ENCODE assay signal across 2 cellular contexts in genomic region chr6:117919775-117920492, GRCh38.
A peak's percentile ranks its signal among the peaks of the same experiment; 100 is the strongest.
TF ChIP-seq lines count a peak whose summit lies in the region.

No MANE protein-coding gene starts in this region.

TF ChIP-seq in A549, 52 proteins besides CTCF, POLR2A, EP300 and RAD21:
- TF ChIP-seq HOXB13 (CRISPR knock-in tag; IDR thresholded peaks at IDR 0.05; ENCODE audit: low read depth) (no peak), MYC (IDR thresholded peaks at IDR 0.05; ENCODE audit: borderline replicate concordance, low read length) (no peak), RARB (CRISPR knock-in tag; IDR thresholded peaks at IDR 0.05) (no peak), BHLHE40 (IDR thresholded peaks at IDR 0.05; ENCODE audit: low read depth, low read length) (no peak), HEYL (CRISPR knock-in tag; IDR thresholded peaks at IDR 0.05) (no peak), PHF8 (IDR thresholded peaks at IDR 0.05; ENCODE audit: borderline replicate concordance, low read depth) (no peak), TFCP2L1 (CRISPR knock-in tag; IDR thresholded peaks at IDR 0.05) (no peak), SREBF2 (IDR thresholded peaks at IDR 0.05) (no peak), CEBPB (IDR thresholded peaks at IDR 0.05) (no peak), FOSB (CRISPR knock-in tag; IDR thresholded peaks at IDR 0.05) (no peak), JUNB (IDR thresholded peaks at IDR 0.05) (no peak), GATA3 (IDR thresholded peaks at IDR 0.05; ENCODE audit: borderline replicate concordance) (no peak), ATOH8 (CRISPR knock-in tag; IDR thresholded peaks at IDR 0.05; ENCODE audit: low read depth) (no peak), NR3C1 (IDR thresholded peaks at IDR 0.05) (no peak)
- TF ChIP-seq, protein P1, sequence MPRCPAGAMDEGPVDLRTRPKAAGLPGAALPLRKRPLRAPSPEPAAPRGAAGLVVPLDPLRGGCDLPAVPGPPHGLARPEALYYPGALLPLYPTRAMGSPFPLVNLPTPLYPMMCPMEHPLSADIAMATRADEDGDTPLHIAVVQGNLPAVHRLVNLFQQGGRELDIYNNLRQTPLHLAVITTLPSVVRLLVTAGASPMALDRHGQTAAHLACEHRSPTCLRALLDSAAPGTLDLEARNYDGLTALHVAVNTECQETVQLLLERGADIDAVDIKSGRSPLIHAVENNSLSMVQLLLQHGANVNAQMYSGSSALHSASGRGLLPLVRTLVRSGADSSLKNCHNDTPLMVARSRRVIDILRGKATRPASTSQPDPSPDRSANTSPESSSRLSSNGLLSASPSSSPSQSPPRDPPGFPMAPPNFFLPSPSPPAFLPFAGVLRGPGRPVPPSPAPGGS (IDR thresholded peaks at IDR 0.05), result no peak
- TF ChIP-seq, protein P2, sequence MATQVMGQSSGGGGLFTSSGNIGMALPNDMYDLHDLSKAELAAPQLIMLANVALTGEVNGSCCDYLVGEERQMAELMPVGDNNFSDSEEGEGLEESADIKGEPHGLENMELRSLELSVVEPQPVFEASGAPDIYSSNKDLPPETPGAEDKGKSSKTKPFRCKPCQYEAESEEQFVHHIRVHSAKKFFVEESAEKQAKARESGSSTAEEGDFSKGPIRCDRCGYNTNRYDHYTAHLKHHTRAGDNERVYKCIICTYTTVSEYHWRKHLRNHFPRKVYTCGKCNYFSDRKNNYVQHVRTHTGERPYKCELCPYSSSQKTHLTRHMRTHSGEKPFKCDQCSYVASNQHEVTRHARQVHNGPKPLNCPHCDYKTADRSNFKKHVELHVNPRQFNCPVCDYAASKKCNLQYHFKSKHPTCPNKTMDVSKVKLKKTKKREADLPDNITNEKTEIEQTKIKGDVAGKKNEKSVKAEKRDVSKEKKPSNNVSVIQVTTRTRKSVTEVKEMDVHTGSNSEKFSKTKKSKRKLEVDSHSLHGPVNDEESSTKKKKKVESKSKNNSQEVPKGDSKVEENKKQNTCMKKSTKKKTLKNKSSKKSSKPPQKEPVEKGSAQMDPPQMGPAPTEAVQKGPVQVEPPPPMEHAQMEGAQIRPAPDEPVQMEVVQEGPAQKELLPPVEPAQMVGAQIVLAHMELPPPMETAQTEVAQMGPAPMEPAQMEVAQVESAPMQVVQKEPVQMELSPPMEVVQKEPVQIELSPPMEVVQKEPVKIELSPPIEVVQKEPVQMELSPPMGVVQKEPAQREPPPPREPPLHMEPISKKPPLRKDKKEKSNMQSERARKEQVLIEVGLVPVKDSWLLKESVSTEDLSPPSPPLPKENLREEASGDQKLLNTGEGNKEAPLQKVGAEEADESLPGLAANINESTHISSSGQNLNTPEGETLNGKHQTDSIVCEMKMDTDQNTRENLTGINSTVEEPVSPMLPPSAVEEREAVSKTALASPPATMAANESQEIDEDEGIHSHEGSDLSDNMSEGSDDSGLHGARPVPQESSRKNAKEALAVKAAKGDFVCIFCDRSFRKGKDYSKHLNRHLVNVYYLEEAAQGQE (IDR thresholded peaks at IDR 0.05), result no peak

TF ChIP-seq in H1, 55 proteins besides CTCF, POLR2A, EP300 and RAD21 (continues in another document):
- TF ChIP-seq HDAC2 (IDR thresholded peaks at IDR 0.05; ENCODE audit: borderline replicate concordance in 1 of 2, low read depth in 2 of 2, low read length in 2 of 2) (peak; percentile 93 to 94; a peak in 3 of 4 replicates), ZNF274 (IDR thresholded peaks at IDR 0.05; ENCODE audit: borderline replicate concordance, extremely low read depth, low read length) (no peak), EGR1 (IDR thresholded peaks at IDR 0.05; ENCODE audit: borderline replicate concordance, low read depth, low read length) (no peak), NANOG (IDR thresholded peaks at IDR 0.05; ENCODE audit: insufficient read depth, low read depth, low read length, poor library complexity, severe bottlenecking) (peak; percentile 27), RBBP5 (IDR thresholded peaks at IDR 0.05; ENCODE audit: borderline replicate concordance, low read depth, low read length) (peak; percentile 75; the same call in 1 of the 2 replicates), CBX8 (IDR thresholded peaks at IDR 0.05; ENCODE audit: borderline replicate concordance, low read depth, low read length) (no peak), BCL11A (IDR thresholded peaks at IDR 0.05; ENCODE audit: low read depth in 2 of 2, low read length in 2 of 2) (no peak), SP2 (IDR thresholded peaks at IDR 0.05; ENCODE audit: low read length) (no peak), HDAC6 (IDR thresholded peaks at IDR 0.05; ENCODE audit: low read depth, low read length) (no peak), SIRT6 (IDR thresholded peaks at IDR 0.05; ENCODE audit: low read length) (no peak), YY1 (IDR thresholded peaks at IDR 0.05; ENCODE audit: low read depth, low read length) (no peak), BRCA1 (IDR thresholded peaks at IDR 0.05; ENCODE audit: low read depth, low read length) (no peak), MAX (IDR thresholded peaks at IDR 0.05) (no peak), BACH1 (IDR thresholded peaks at IDR 0.05; ENCODE audit: low read length) (peak; percentile 81), SUZ12 (IDR thresholded peaks at IDR 0.05; ENCODE audit: low read length) (peak; percentile 32; the same call in 1 of the 2 replicates), SRF (IDR thresholded peaks at IDR 0.05; ENCODE audit: low read depth, low read length) (no peak), KDM4A (IDR thresholded peaks at IDR 0.05; ENCODE audit: low read depth, low read length, severe bottlenecking) (peak; percentile 78), EZH2 (IDR thresholded peaks at IDR 0.05; ENCODE audit: low read depth, low read length, severe bottlenecking) (peak; percentile 16), CEBPB (IDR thresholded peaks at IDR 0.05; ENCODE audit: low read depth, low read length) (no peak), TAF7 (optimal IDR thresholded peaks at IDR 0.05; ENCODE audit: borderline replicate concordance, low read depth, low read length) (peak; percentile 35), KDM1A (IDR thresholded peaks at IDR 0.05; ENCODE audit: borderline replicate concordance, low read length) (peak; percentile 68; the same call in 1 of the 2 replicates), GABPA (IDR thresholded peaks at IDR 0.05; ENCODE audit: borderline replicate concordance, insufficient read depth, low read length) (no peak), CTBP2 (IDR thresholded peaks at IDR 0.05; ENCODE audit: borderline replicate concordance, insufficient read depth, insufficient read length, low read length) (peak; percentile 90), JUN (IDR thresholded peaks at IDR 0.05; ENCODE audit: low read depth, low read length) (no peak), CBX5 (IDR thresholded peaks at IDR 0.05; ENCODE audit: low read depth, low read length) (no peak), TAF1 (IDR thresholded peaks at IDR 0.05; ENCODE audit: low read depth, low read length) (peak; percentile 54; the same call in 1 of the 2 replicates), RXRA (IDR thresholded peaks at IDR 0.05; ENCODE audit: insufficient read depth, low read depth, low read length) (no peak), SIX5 (IDR thresholded peaks at IDR 0.05; ENCODE audit: low read depth, low read length) (no peak), ASH2L (IDR thresholded peaks at IDR 0.05; ENCODE audit: low read length) (peak; percentile 86), RFX5 (IDR thresholded peaks at IDR 0.05; ENCODE audit: borderline replicate concordance, low read depth, low read length) (no peak), CHD1 (IDR thresholded peaks at IDR 0.05; ENCODE audit: low read depth, low read length) (no peak), USF2 (IDR thresholded peaks at IDR 0.05; ENCODE audit: low read length) (no peak), MAFK (IDR thresholded peaks at IDR 0.05; ENCODE audit: low read depth, low read length) (no peak), FOSL1 (IDR thresholded peaks at IDR 0.05; ENCODE audit: insufficient read depth, low read depth, low read length) (no peak), PHF8 (conservative IDR thresholded peaks at IDR 0.05; ENCODE audit: low read depth, low read length) (no peak; the same call in 1 of the 2 replicates), TCF12 (IDR thresholded peaks at IDR 0.05; ENCODE audit: low read depth, low read length) (0 out of 2 replicates have a peak, but pooled peaks have one; percentile 46), KDM5A (IDR thresholded peaks at IDR 0.05; ENCODE audit: low read length) (no peak), SP1 (IDR thresholded peaks at IDR 0.05; ENCODE audit: low read depth, low read length) (0 out of 2 replicates have a peak, but pooled peaks have one; percentile 24), SP4 (IDR thresholded peaks at IDR 0.05; ENCODE audit: low read length) (no peak), CREB1 (IDR thresholded peaks at IDR 0.05) (no peak), TEAD4 (IDR thresholded peaks at IDR 0.05; ENCODE audit: low read depth, low read length) (peak; percentile 62; the same call in 1 of the 2 replicates), POLR2AphosphoS5 (IDR thresholded peaks at IDR 0.05; ENCODE audit: low read depth, low read length) (peak; percentile 24; the same call in 1 of the 2 replicates), RNF2 (IDR thresholded peaks at IDR 0.05; ENCODE audit: borderline replicate concordance, low read depth, low read length, missing control alignments, poor library complexity, severe bottlenecking) (no peak), SIN3A (conservative IDR thresholded peaks at IDR 0.05 in 1 of 2, IDR thresholded peaks at IDR 0.05 in 1 of 2; ENCODE audit: low read depth in 1 of 2, low read length in 2 of 2) (peak in 1 of 2 experiments; percentile 76; a peak in 1 of 4 replicates), SAP30 (IDR thresholded peaks at IDR 0.05; ENCODE audit: insufficient read depth, insufficient replicate concordance, low read length) (no peak), POU5F1 (IDR thresholded peaks at IDR 0.05; ENCODE audit: low read depth, low read length) (no peak), ATF3 (IDR thresholded peaks at IDR 0.05; ENCODE audit: insufficient read depth, low read depth, low read length) (no peak), NRF1 (IDR thresholded peaks at IDR 0.05; ENCODE audit: low read depth, low read length) (no peak), GTF2F1 (IDR thresholded peaks at IDR 0.05; ENCODE audit: borderline replicate concordance, low read depth, low read length) (no peak), CHD2 (IDR thresholded peaks at IDR 0.05; ENCODE audit: low read length) (no peak), TBP (IDR thresholded peaks at IDR 0.05; ENCODE audit: low read depth, low read length) (0 out of 2 replicates have a peak, but pooled peaks have one; percentile 17)
- TF ChIP-seq, protein P3, sequence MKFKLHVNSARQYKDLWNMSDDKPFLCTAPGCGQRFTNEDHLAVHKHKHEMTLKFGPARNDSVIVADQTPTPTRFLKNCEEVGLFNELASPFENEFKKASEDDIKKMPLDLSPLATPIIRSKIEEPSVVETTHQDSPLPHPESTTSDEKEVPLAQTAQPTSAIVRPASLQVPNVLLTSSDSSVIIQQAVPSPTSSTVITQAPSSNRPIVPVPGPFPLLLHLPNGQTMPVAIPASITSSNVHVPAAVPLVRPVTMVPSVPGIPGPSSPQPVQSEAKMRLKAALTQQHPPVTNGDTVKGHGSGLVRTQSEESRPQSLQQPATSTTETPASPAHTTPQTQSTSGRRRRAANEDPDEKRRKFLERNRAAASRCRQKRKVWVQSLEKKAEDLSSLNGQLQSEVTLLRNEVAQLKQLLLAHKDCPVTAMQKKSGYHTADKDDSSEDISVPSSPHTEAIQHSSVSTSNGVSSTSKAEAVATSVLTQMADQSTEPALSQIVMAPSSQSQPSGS (IDR thresholded peaks at IDR 0.05; ENCODE audit: low read length), result no peak
